Comparison of ENCODE assay signal across 11 cellular contexts in genomic region chr11:94845622-94846021, GRCh38.
DNase-seq lines count a peak whose midpoint lies in the region; ATAC-seq and TF ChIP-seq lines count a peak whose summit lies in the region.
"Had no signal": no experiment of that assay in that cellular context is flagged by ENCODE, and none has a peak within 500 bp of the region (broad histone marks: within the 10 kb centered on the region; RNA-seq: fewer than 3 reads in every experiment).

No MANE protein-coding gene starts in this region.

- in situ Hi-C loops in astrocyte of the spinal cord (cut with HindIII; ENCODE audit: low sequenced_read_pairs), result no loop called here

- peak overlapping the region in 1 of 2 donors; percentile 32 for H3K9ac ChIP-seq in stomach smooth muscle (ENCODE audit: low read length in 2 of 2)

- H3K4me3 ChIP-seq in astrocyte of the spinal cord (ENCODE audit: low read depth, low read length), result no peak overlapping the region
- peak overlapping the region in 1 of 2 donors; percentile 17 for H3K4me3 ChIP-seq in stomach smooth muscle (ENCODE audit: low read length in 2 of 2)
- no peak overlapping the region for H3K4me3 ChIP-seq in H7 (ENCODE audit: insufficient read depth, low read depth, low read length)
- H3K4me3 ChIP-seq: adrenal gland, GM12878 had no signal

- H3K27ac ChIP-seq in stomach smooth muscle (ENCODE audit: low read length), result peak overlapping the region; percentile 85
- H3K27ac ChIP-seq: adrenal gland had no signal

- H3K9me3 ChIP-seq in stomach smooth muscle (ENCODE audit: control insufficient read depth in 2 of 2, low read length in 2 of 2), result no peaks in the 10 kb centered on the region
- H3K9me3 ChIP-seq: adrenal gland had no signal

- DNase-seq in NCI-H2029 treated with DMSO at 0.1 percent for 48 hours (lab: John Stamatoyannopoulos, UW), result peak; percentile 88
- peak; percentile 43 for DNase-seq in astrocyte of the spinal cord (ENCODE audit: low read depth, low spot score)
- peak; percentile 32 for DNase-seq in iris pigment epithelial cell (ENCODE audit: low read depth)
- DNase-seq in H7, result no peak
- DNase-seq in stimulated activated CD4-positive, alpha-beta T cell treated with anti-CD3 and anti-CD28 coated beads, Interleukin-15, amount 100 ng/mL, for 24 hours, result no peak
- DNase-seq: adrenal gland, HCEC 1CT had no signal

- peaks cover 40% of the 10 kb centered on the region for H3K4me1 ChIP-seq in stomach smooth muscle (ENCODE audit: control insufficient read depth, insufficient read depth, low read length)
- H3K4me1 ChIP-seq: adrenal gland had no signal

- no peak for TF ChIP-seq CTCF in astrocyte of the spinal cord (IDR thresholded peaks at IDR 0.05; ENCODE audit: low read depth, low read length)

- no peaks in the 10 kb centered on the region for H3K27me3 ChIP-seq in stomach smooth muscle (ENCODE audit: control insufficient read depth in 1 of 2, insufficient read depth in 2 of 2, low read length in 2 of 2)
- H3K27me3 ChIP-seq in H7 (ENCODE audit: control insufficient read depth, insufficient read depth, low read length), result no peaks in the 10 kb centered on the region
- H3K27me3 ChIP-seq: adrenal gland had no signal

- H3K36me3 ChIP-seq in stomach smooth muscle (ENCODE audit: control insufficient read depth in 2 of 2, insufficient read depth in 2 of 2, low read length in 2 of 2) (peaks cover 4 to 14% of the 10 kb centered on the region in 2 donors), H7 (replicated peaks; ENCODE audit: control insufficient read depth, insufficient read depth, low read length) (peaks cover 2% of the 10 kb centered on the region)
- H3K36me3 ChIP-seq: adrenal gland had no signal

- ATAC-seq in GM21360 (IDR thresholded peaks at IDR 0.05; ENCODE audit: unreplicated experiment), result no peak
- ATAC-seq: GM12878; stimulated activated effector memory CD8-positive, alpha-beta T cell treated with anti-CD3 and anti-CD28 coated beads, Interleukin-12 subunit alpha, Interleukin-12 subunit beta, amount 100 ng/mL, for 72 hours had no signal

Comparison
In these comparisons a context has a peak if more than half of its experiments do, and no peak if none do; other contexts are left out.
1. DNase-seq: peak in NCI-H2029 treated with DMSO at 0.1 percent for 48 hours (single experiment), astrocyte of the spinal cord (single experiment) and iris pigment epithelial cell (single experiment); none in H7 (single experiment) and stimulated activated CD4-positive, alpha-beta T cell treated with anti-CD3 and anti-CD28 coated beads, Interleukin-15, amount 100 ng/mL, for 24 hours (single experiment).